ENCODE assay signal across 1 cellular context in the genomic region with DNA sequence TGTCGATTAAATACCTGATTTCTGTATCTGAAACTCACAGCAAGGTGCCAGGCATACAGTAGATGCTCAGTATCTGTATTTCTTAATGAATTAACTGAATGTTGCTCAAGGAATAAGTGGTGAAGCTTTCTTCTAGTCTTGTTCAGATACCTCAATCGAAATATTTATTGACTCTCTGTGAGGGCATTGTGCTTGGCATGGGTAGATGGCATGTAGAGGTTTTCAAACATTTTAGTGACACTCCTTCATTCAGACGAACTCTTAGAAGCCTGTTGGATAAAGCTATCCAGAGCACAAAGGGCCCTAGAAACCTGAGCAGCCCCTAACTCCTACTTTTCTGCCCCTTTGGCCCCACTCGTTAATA.
TF ChIP-seq lines count a peak whose summit lies in the region.

No MANE protein-coding gene starts in this region.

TF ChIP-seq in K562, 482 proteins besides CTCF, POLR2A, EP300 and RAD21 (continued from another document):
- TF ChIP-seq, protein P1, sequence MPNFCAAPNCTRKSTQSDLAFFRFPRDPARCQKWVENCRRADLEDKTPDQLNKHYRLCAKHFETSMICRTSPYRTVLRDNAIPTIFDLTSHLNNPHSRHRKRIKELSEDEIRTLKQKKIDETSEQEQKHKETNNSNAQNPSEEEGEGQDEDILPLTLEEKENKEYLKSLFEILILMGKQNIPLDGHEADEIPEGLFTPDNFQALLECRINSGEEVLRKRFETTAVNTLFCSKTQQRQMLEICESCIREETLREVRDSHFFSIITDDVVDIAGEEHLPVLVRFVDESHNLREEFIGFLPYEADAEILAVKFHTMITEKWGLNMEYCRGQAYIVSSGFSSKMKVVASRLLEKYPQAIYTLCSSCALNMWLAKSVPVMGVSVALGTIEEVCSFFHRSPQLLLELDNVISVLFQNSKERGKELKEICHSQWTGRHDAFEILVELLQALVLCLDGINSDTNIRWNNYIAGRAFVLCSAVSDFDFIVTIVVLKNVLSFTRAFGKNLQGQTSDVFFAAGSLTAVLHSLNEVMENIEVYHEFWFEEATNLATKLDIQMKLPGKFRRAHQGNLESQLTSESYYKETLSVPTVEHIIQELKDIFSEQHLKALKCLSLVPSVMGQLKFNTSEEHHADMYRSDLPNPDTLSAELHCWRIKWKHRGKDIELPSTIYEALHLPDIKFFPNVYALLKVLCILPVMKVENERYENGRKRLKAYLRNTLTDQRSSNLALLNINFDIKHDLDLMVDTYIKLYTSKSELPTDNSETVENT (CRISPR knock-in tag; IDR thresholded peaks at IDR 0.05): no peak
- TF ChIP-seq ZNF584 (CRISPR knock-in tag; IDR thresholded peaks at IDR 0.05; ENCODE audit: low read depth) (no peak), XRCC3 (IDR thresholded peaks at IDR 0.05) (no peak)
- TF ChIP-seq, protein P2, sequence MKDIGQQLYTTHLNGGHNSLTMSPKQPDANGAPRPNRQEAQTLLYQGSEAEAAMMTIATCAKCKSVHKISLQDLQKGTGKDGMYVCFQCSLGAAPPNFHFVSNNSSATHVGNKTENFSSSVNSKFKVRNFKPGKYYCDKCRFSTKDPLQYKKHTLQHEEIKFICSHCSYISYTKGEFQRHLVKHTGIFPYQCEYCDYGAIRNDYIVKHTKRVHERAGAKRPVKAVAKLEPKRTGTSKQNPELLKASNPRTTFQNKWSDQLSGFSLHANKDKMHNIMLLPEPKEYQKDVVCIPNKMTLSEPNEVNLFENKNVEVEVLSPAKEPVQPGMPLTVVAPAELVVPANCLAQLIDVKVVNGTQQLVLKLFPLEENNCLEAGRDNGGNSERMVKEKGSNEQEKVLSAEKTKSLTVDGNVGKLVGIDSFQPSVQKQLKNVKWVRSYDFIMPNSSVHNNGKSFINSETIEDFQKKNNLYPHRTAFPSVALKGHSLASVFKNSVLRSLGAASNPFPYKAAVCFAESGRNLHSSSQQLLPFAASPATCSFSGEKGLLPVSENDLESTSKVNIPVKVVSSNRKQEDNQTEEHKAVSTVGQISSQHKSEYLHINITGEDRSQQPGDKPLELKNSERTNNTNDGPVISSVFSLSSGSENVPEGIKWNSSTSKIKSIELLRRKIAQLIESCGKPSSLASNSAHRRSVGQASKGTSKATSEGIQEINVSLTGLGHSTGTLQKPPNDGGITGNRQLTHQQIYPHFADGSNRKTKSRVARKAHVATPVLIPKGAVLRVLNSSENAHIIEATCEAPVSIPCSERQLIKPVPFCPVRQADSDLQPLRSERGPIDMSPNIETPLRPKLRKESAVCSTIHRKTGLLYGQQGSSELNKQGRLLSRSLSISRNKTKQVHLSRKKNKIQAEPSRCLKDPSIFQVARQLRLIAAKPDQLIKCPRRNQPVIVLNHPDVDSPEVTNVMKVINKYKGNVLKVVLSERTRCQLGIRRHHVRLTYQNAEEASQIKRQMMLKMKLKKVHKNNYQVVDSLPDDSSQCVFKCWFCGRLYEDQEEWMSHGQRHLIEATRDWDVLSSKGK (CRISPR knock-in tag; IDR thresholded peaks at IDR 0.05): no peak
